ENCODE assay signal across 1 cellular context in genomic region chr1:84698151-84698651, GRCh38.
TF ChIP-seq lines count a peak whose summit lies in the region.

No MANE protein-coding gene starts in this region.

TF ChIP-seq in HEK293, 187 proteins besides CTCF, POLR2A, EP300 and RAD21 (continued from another document):
- TF ChIP-seq ZBTB11 (tag by site-specific recombination; conservative IDR thresholded peaks at IDR 0.05; ENCODE audit: low read depth) (no peak), ZNF24 (tag by site-specific recombination; IDR thresholded peaks at IDR 0.05) (no peak), ZNF747 (tag by site-specific recombination; IDR thresholded peaks at IDR 0.05) (no peak), PRDM6 (tag by site-specific recombination; IDR thresholded peaks at IDR 0.05) (peak; percentile 78), SCRT2 (tag by site-specific recombination; IDR thresholded peaks at IDR 0.05) (peak; percentile 60), HIC1 (tag by site-specific recombination; IDR thresholded peaks at IDR 0.05) (no peak)
